In genomic region chr15:44987711-44988110, GRCh38 we compare ENCODE assay signal across 13 cellular contexts. TPM values are rescaled to one million over a fixed set of nuclear protein-coding genes. Genes with fewer than 3 reads are reported as not detected.
DNase-seq lines count a peak whose midpoint lies in the region; ATAC-seq, FAIRE-seq and TF ChIP-seq lines count a peak whose summit lies in the region.
"Not testable (repeated sequence)": the region's sequence is repeated elsewhere in the genome, so short reads cannot be mapped to it uniquely, and the experiment has no call there.
"Had no signal": no experiment of that assay in that cellular context is flagged by ENCODE, and none has a peak within 500 bp of the region (broad histone marks: within the 10 kb centered on the region; RNA-seq: fewer than 3 reads in every experiment).

No MANE protein-coding gene starts in this region.

- H3K4me3 Mint-ChIP-seq in T-helper 2 cell treated with Interferon-gamma antibody and Interleukin-4, amounts not matched to agents 5 μg/mL and 100 μg/mL, for 36 hours; activated T-cell treated with anti-CD3 and anti-CD28 coated beads, Interleukin-2, amount 50 U/mL, for 4 hours; activated naive CD8-positive, alpha-beta T cell treated with anti-CD3 and anti-CD28 coated beads, Interleukin-2, amount 50 U/mL, for 24 hours; stimulated activated naive CD8-positive, alpha-beta T cell treated with anti-CD3 and anti-CD28 coated beads, Interleukin-15, amount 100 ng/mL, for 72 hours: not testable (repeated sequence)

- peaks cover 14% of the 10 kb centered on the region for H3K27me3 Mint-ChIP-seq in T-helper 2 cell treated with Interferon-gamma antibody and Interleukin-4, amounts not matched to agents 5 μg/mL and 100 μg/mL, for 36 hours (ENCODE audit: low read depth)
- peaks cover 14% of the 10 kb centered on the region for H3K27me3 Mint-ChIP-seq in activated T-cell treated with anti-CD3 and anti-CD28 coated beads, Interleukin-2, amount 50 U/mL, for 4 hours (ENCODE audit: low read depth)
- peaks cover 17% of the 10 kb centered on the region for H3K27me3 Mint-ChIP-seq in activated naive CD8-positive, alpha-beta T cell treated with anti-CD3 and anti-CD28 coated beads, Interleukin-2, amount 50 U/mL, for 24 hours
- peaks cover 18% of the 10 kb centered on the region for H3K27me3 Mint-ChIP-seq in stimulated activated naive CD8-positive, alpha-beta T cell treated with anti-CD3 and anti-CD28 coated beads, Interleukin-15, amount 100 ng/mL, for 72 hours

- H3K36me3 Mint-ChIP-seq in T-helper 2 cell treated with Interferon-gamma antibody and Interleukin-4, amounts not matched to agents 5 μg/mL and 100 μg/mL, for 36 hours (ENCODE audit: low read depth); activated T-cell treated with anti-CD3 and anti-CD28 coated beads, Interleukin-2, amount 50 U/mL, for 4 hours (ENCODE audit: insufficient read depth); activated naive CD8-positive, alpha-beta T cell treated with anti-CD3 and anti-CD28 coated beads, Interleukin-2, amount 50 U/mL, for 24 hours (ENCODE audit: low read depth): not testable (repeated sequence)

- peak; percentile 63 for ATAC-seq in activated T-cell treated with anti-CD3 and anti-CD28 coated beads, Interleukin-2, amount 50 U/mL, for 4 hours
- ATAC-seq in activated naive CD8-positive, alpha-beta T cell treated with anti-CD3 and anti-CD28 coated beads, Interleukin-2, amount 50 U/mL, for 24 hours, result peak; percentile 93
- peak; percentile 85 for ATAC-seq in stimulated activated naive CD8-positive, alpha-beta T cell treated with anti-CD3 and anti-CD28 coated beads, Interleukin-15, amount 100 ng/mL, for 72 hours

- not testable (repeated sequence) for H3K9me3 Mint-ChIP-seq in T-helper 2 cell treated with Interferon-gamma antibody and Interleukin-4, amounts not matched to agents 5 μg/mL and 100 μg/mL, for 36 hours; activated T-cell treated with anti-CD3 and anti-CD28 coated beads, Interleukin-2, amount 50 U/mL, for 4 hours; activated naive CD8-positive, alpha-beta T cell treated with anti-CD3 and anti-CD28 coated beads, Interleukin-2, amount 50 U/mL, for 24 hours; stimulated activated naive CD8-positive, alpha-beta T cell treated with anti-CD3 and anti-CD28 coated beads, Interleukin-15, amount 100 ng/mL, for 72 hours

- DNase-seq in GM12892 (ENCODE audit: insufficient read length); activated T-cell treated with anti-CD3 and anti-CD28 coated beads, Interleukin-2, amount 50 U/mL, for 4 hours; activated naive CD8-positive, alpha-beta T cell treated with anti-CD3 and anti-CD28 coated beads, Interleukin-2, amount 50 U/mL, for 24 hours; stimulated activated naive CD8-positive, alpha-beta T cell treated with anti-CD3 and anti-CD28 coated beads, Interleukin-15, amount 100 ng/mL, for 72 hours: not testable (repeated sequence)
- peak; percentile 26 for DNase-seq in T-helper 2 cell treated with Interferon-gamma antibody and Interleukin-4, amounts not matched to agents 5 μg/mL and 100 μg/mL, for 36 hours (ENCODE audit: low spot score)
- DNase-seq in activated CD4-positive, alpha-beta T cell treated with anti-CD3 and anti-CD28 coated beads for 48 hours, result peak; percentile 7
- peak; percentile 5 for DNase-seq in stimulated activated CD4-positive, alpha-beta T cell treated with anti-CD3 and anti-CD28 coated beads, Interleukin-15, amount 100 ng/mL, for 24 hours

- not testable (repeated sequence) for H3K27ac Mint-ChIP-seq in T-helper 2 cell treated with Interferon-gamma antibody and Interleukin-4, amounts not matched to agents 5 μg/mL and 100 μg/mL, for 36 hours; activated naive CD8-positive, alpha-beta T cell treated with anti-CD3 and anti-CD28 coated beads, Interleukin-2, amount 50 U/mL, for 24 hours; stimulated activated naive CD8-positive, alpha-beta T cell treated with anti-CD3 and anti-CD28 coated beads, Interleukin-15, amount 100 ng/mL, for 72 hours

- H3K4me1 Mint-ChIP-seq in T-helper 2 cell treated with Interferon-gamma antibody and Interleukin-4, amounts not matched to agents 5 μg/mL and 100 μg/mL, for 36 hours (ENCODE audit: low read depth); activated T-cell treated with anti-CD3 and anti-CD28 coated beads, Interleukin-2, amount 50 U/mL, for 4 hours (ENCODE audit: low read depth); stimulated activated naive CD8-positive, alpha-beta T cell treated with anti-CD3 and anti-CD28 coated beads, Interleukin-15, amount 100 ng/mL, for 72 hours: not testable (repeated sequence)
- H3K4me1 Mint-ChIP-seq in activated naive CD8-positive, alpha-beta T cell treated with anti-CD3 and anti-CD28 coated beads, Interleukin-2, amount 50 U/mL, for 24 hours, result peaks cover 11% of the 10 kb centered on the region

- peak; percentile 74 for FAIRE-seq in GM12892 (lab: Jason Lieb, UNC)

- TF ChIP-seq POLR2A in GM12892 (IDR thresholded peaks at IDR 0.05; ENCODE audit: low read depth, low read length), result not testable (repeated sequence)

RNA-seq across cellular contexts. Expression of gene TERB2, which starts 31.2 kb away (rescaled TPM):
- polyA plus RNA-seq in GM12892 (2012; ENCODE audit: missing spikeins), result not detected
- not detected for total RNA-seq in activated T-cell treated with anti-CD3 and anti-CD28 coated beads, Interleukin-2, amount 50 U/mL, for 4 hours
- total RNA-seq: CD4-positive, alpha-beta memory T cell; Daoy; GM23338; HT-29 had no signal
- polyA plus RNA-seq: BJ; CD14-positive monocyte; CD4-positive, alpha-beta memory T cell; GM23338 had no signal

RNA-seq across cellular contexts. Expression of gene SORD, which starts 35.3 kb away (rescaled TPM):
- 53.1 TPM for polyA plus RNA-seq in GM12892 (2012; ENCODE audit: missing spikeins)
- total RNA-seq in activated T-cell treated with anti-CD3 and anti-CD28 coated beads, Interleukin-2, amount 50 U/mL, for 4 hours, result 10 to 100 TPM; 26.9 to 42.7 (median 32.6) TPM
